8 cellular contexts compared by ENCODE assay signal in genomic region chr1:31939484-31940329, GRCh38. TPM values are rescaled to one million over a fixed set of nuclear protein-coding genes. Genes with fewer than 3 reads are reported as not detected.
DNase-seq lines count a peak whose midpoint lies in the region; ATAC-seq and TF ChIP-seq lines count a peak whose summit lies in the region.

No MANE protein-coding gene starts in this region.

- intact Hi-C loops in spleen (cut with DNase I; ENCODE audit: low total_unique reads) = no loop called here

- TF ChIP-seq POLR2A in gastroesophageal sphincter (IDR thresholded peaks at IDR 0.05) (no peak), spleen (IDR thresholded peaks at IDR 0.05) (no peak)

- ATAC-seq in HG02798 (IDR thresholded peaks at IDR 0.05; ENCODE audit: poor library complexity, unreplicated experiment) (peak; percentile 25), RWPE2 (ENCODE audit: low read depth) (peak; percentile 72), gastroesophageal sphincter (no peak)

- WGBS in gastroesophageal sphincter (ENCODE audit: low coverage in 1 of 2), 2 donors = 80 to 84% methylated on average over 5 to 7 of the region's 16 CpGs
- 52 to 65% (median 58%) methylated on average over 12 to 16 of the region's 16 CpGs for WGBS in spleen, 5 donors

- TF ChIP-seq CTCF in GM12872 (IDR thresholded peaks at IDR 0.05; ENCODE audit: insufficient read depth, low read depth, low read length) = peak; percentile 70
- TF ChIP-seq CTCF in RWPE2 (IDR thresholded peaks at IDR 0.05; ENCODE audit: poor library complexity, severe bottlenecking) = peak; percentile 75
- peak in 2 of 4 experiments; percentile 31 to 46 for TF ChIP-seq CTCF in gastroesophageal sphincter (IDR thresholded peaks at IDR 0.05)
- TF ChIP-seq CTCF in spleen (IDR thresholded peaks at IDR 0.05 in 8 of 11, conservative IDR thresholded peaks at IDR 0.05 in 3 of 11) = peak in 9 of 11 experiments; percentile 40 to 72 (median 58)

- H3K27ac ChIP-seq in RWPE2 (ENCODE audit: poor library complexity, severe bottlenecking) (peak overlapping the region; percentile 95), gastroesophageal sphincter (peak overlapping the region in 3 of 4 donors; percentile 69 to 98 (median 96)), spleen (peak overlapping the region; percentile 86 to 99 (median 95)), caudate nucleus (ENCODE audit: low read depth, low read length) (no peak overlapping the region)

- no peaks in the 10 kb centered on the region for H3K9me3 ChIP-seq in RWPE2 (ENCODE audit: severe bottlenecking)
- no peaks in the 10 kb centered on the region for H3K9me3 ChIP-seq in gastroesophageal sphincter
- H3K9me3 ChIP-seq in spleen = no peaks in the 10 kb centered on the region

- no peak for TF ChIP-seq EP300 in gastroesophageal sphincter (IDR thresholded peaks at IDR 0.05)

- H3K27me3 ChIP-seq in RWPE2 (ENCODE audit: insufficient read depth, poor library complexity, severe bottlenecking) (no peaks in the 10 kb centered on the region), gastroesophageal sphincter (no peaks in the 10 kb centered on the region), spleen (replicated peaks in 1 of 7) (no peaks in the 10 kb centered on the region)

- H3K4me3 ChIP-seq in RWPE2 (ENCODE audit: severe bottlenecking) = no peak overlapping the region
- H3K4me3 ChIP-seq in gastroesophageal sphincter = no peak overlapping the region
- peak overlapping the region in 1 of 8 donors; percentile 27 for H3K4me3 ChIP-seq in spleen

- DNase-seq in RWPE2 (ENCODE audit: low spot score) (peak; percentile 86), spleen (peak; percentile 88), NCI-H2029 (lab: John Stamatoyannopoulos, UW) (no peak), caudate nucleus (lab: John Stamatoyannopoulos, UW) (no peak)
- DNase-seq in activated T-helper 1 cell treated with anti-CD3 and anti-CD28 coated beads, Interleukin-2, amount 50 U/mL, for 16 hours (ENCODE audit: low read depth in 1 of 2, low spot score in 1 of 2) = peak; percentile 46 to 70

- H3K36me3 ChIP-seq in RWPE2 (ENCODE audit: low read depth) (0 out of 2 replicates have a peak, but pooled peaks cover 4% of the 10 kb centered on the region), gastroesophageal sphincter (no peaks in the 10 kb centered on the region), spleen (no peaks in the 10 kb centered on the region)

- H3K4me1 ChIP-seq in RWPE2 (ENCODE audit: insufficient read depth, poor library complexity, severe bottlenecking) = peaks cover 41% of the 10 kb centered on the region
- H3K4me1 ChIP-seq in gastroesophageal sphincter = peaks cover 0 to 74% (median 26%) of the 10 kb centered on the region in 3 donors
- peaks cover 54 to 90% (median 84%) of the 10 kb centered on the region in 6 donors for H3K4me1 ChIP-seq in spleen

RNA-seq across cellular contexts. Expression of gene PTP4A2, which starts 1.5 kb away (rescaled TPM):
- total RNA-seq in gastroesophageal sphincter (100 to 1,000 TPM; 203 to 273 (median 250) TPM), spleen (100 to 1,000 TPM; 201 to 300 (median 254) TPM)
- 100 to 1,000 TPM in 1 of 3 donors, 10 to 100 TPM in 2; 72.9 to 111 (median 94.2) TPM for polyA plus RNA-seq in spleen

Comparison
In these comparisons a context has a peak if more than half of its experiments do, and no peak if none do; other contexts are left out.
1. DNase-seq: peak in RWPE2 (single experiment), activated T-helper 1 cell treated with anti-CD3 and anti-CD28 coated beads, Interleukin-2, amount 50 U/mL, for 16 hours (2 of 2) and spleen (single experiment); none in NCI-H2029 (single experiment) and caudate nucleus (0 of 61).